ENCODE assay signal across 1 cellular context in the genomic region with DNA sequence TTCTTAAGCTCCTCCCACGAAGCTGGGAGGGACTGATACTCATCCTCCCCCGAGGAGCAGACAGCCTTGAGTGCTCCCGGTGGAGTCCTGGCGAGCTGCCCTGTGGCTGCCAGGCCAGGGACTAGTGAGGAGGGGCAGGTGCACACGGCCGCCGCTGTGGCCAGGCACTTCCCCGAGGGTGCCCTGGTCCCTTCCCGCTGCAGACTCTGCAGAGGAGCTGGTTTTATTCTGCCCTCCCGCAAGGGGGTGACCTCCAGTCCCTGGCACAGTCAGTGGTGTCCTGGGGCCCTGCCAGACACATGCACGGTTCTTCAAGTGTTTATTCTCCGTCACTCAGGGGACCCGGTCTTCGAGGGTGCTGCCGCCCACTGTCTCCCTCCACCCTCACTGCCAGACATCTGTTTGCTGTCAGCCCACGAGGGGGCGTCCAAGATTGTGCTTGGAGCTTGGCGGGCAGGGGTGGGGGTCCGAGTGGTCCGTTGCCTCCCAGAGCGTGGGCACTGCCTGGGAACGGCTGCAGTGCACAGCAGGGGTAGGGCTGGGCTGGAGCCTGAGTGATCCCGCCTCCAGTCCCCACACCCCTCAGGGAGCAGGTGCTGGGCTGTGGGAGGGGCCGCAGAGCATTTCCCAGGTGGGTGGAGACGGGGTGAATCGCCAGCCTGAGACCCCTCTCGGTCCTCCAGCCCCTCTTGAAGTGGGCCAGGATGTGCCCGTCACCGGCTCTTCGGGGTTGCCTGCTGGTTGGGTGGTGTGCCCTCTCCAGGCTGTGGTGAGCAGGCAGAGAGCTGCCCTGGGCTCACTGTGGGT.
A peak's percentile ranks its signal among the peaks of the same experiment; 100 is the strongest.
TF ChIP-seq lines count a peak whose summit lies in the region.

No MANE protein-coding gene starts in this region.

TF ChIP-seq in H1, 55 proteins besides CTCF, POLR2A, EP300 and RAD21:
- TF ChIP-seq, protein P1, sequence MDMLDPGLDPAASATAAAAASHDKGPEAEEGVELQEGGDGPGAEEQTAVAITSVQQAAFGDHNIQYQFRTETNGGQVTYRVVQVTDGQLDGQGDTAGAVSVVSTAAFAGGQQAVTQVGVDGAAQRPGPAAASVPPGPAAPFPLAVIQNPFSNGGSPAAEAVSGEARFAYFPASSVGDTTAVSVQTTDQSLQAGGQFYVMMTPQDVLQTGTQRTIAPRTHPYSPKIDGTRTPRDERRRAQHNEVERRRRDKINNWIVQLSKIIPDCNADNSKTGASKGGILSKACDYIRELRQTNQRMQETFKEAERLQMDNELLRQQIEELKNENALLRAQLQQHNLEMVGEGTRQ (IDR thresholded peaks at IDR 0.05; ENCODE audit: low read length) = no peak
- TF ChIP-seq SIX5 (IDR thresholded peaks at IDR 0.05; ENCODE audit: low read depth, low read length) = no peak
- TF ChIP-seq NANOG (IDR thresholded peaks at IDR 0.05; ENCODE audit: insufficient read depth, low read depth, low read length, poor library complexity, severe bottlenecking) = no peak
- 0 out of 2 replicates have a peak, but pooled peaks have one; percentile 10 for TF ChIP-seq CREB1 (IDR thresholded peaks at IDR 0.05)
